8 cellular contexts compared by ENCODE assay signal in genomic region chr2:99066075-99066557, GRCh38.
A peak's percentile ranks its signal among the peaks of the same experiment; 100 is the strongest.
DNase-seq lines count a peak whose midpoint lies in the region; ATAC-seq, FAIRE-seq and TF ChIP-seq lines count a peak whose summit lies in the region.

No MANE protein-coding gene starts in this region.

- TF ChIP-seq POLR2A in body of pancreas (IDR thresholded peaks at IDR 0.05): no peak
- TF ChIP-seq POLR2A in thyroid gland (IDR thresholded peaks at IDR 0.05): no peak

- H3K9me3 ChIP-seq in body of pancreas: no peaks in the 10 kb centered on the region
- no peaks in the 10 kb centered on the region for H3K9me3 ChIP-seq in thyroid gland

- ATAC-seq in GM19463 (IDR thresholded peaks at IDR 0.05; ENCODE audit: unreplicated experiment) (peak; percentile 44), HG03439 (IDR thresholded peaks at IDR 0.05; ENCODE audit: unreplicated experiment) (peak; percentile 61), body of pancreas (peak; percentile 63)

- H3K4me1 ChIP-seq in body of pancreas: peaks cover 6% of the 10 kb centered on the region
- H3K4me1 ChIP-seq in thyroid gland: no peaks in the 10 kb centered on the region

- H3K27ac ChIP-seq in body of pancreas: peak overlapping the region; percentile 33 to 51 (median 37)
- H3K27ac ChIP-seq in thyroid gland: no peak overlapping the region

- H3K4me3 ChIP-seq in body of pancreas (no peak overlapping the region), thyroid gland (replicated peaks in 1 of 3) (no peak overlapping the region)

- peak; percentile 31 to 72 (median 53) for TF ChIP-seq CTCF in body of pancreas (IDR thresholded peaks at IDR 0.05)
- peak in 4 of 6 experiments; percentile 26 to 61 (median 55) for TF ChIP-seq CTCF in thyroid gland (IDR thresholded peaks at IDR 0.05)

- intact Hi-C loops in body of pancreas (cut with DNase I) (loop anchor here (10.0 kb wide), 1 partner anchor 421 kb away; no protein-coding TSS in a partner anchor), thyroid gland (cut with DNase I) (no loop called here)

- FAIRE-seq in islet of Langerhans (lab: Jason Lieb, UNC): peak; percentile 99

- no peaks in the 10 kb centered on the region for H3K27me3 ChIP-seq in body of pancreas
- H3K27me3 ChIP-seq in thyroid gland: no peaks in the 10 kb centered on the region

- H3K36me3 ChIP-seq in body of pancreas (replicated peaks in 1 of 2; ENCODE audit: insufficient read depth in 1 of 2, low read depth in 2 of 2) (no peaks in the 10 kb centered on the region), thyroid gland (no peaks in the 10 kb centered on the region)

- WGBS in body of pancreas, 2 donors: 11 to 13% methylated on average over 1 of the region's 1 CpG
- 19 to 24% methylated on average over 1 of the region's 1 CpG for WGBS in thyroid gland, 2 donors

- DNase-seq in DMS53 treated with DMSO at 0.1 percent for 48 hours (lab: John Stamatoyannopoulos, UW; ENCODE audit: unreplicated experiment): peak; percentile 99
- DNase-seq in NCI-H345 treated with DMSO at 0.1 percent for 48 hours (lab: John Stamatoyannopoulos, UW; ENCODE audit: unreplicated experiment): peak; percentile 85
- peak in 3 of 4 donors; percentile 19 to 56 (median 27) for DNase-seq in body of pancreas
- no peak for DNase-seq in thyroid gland
- DNase-seq in GDM1 (lab: John Stamatoyannopoulos, UW): no peak

Comparison
In these comparisons a context has a peak if more than half of its experiments do, and no peak if none do; other contexts are left out.
1. DNase-seq: peak in DMS53 treated with DMSO at 0.1 percent for 48 hours (single experiment), NCI-H345 treated with DMSO at 0.1 percent for 48 hours (single experiment) and body of pancreas (3 of 4); none in thyroid gland (0 of 2) and GDM1 (single experiment).
2. H3K27ac ChIP-seq: peak in body of pancreas (4 of 4); none in thyroid gland (0 of 3).
3. Peak in every context shown above with its lines, with median percentiles within 50 percentile points of each other: ATAC-seq.